In genomic region chr7:76575919-76576657, GRCh38 we compare ENCODE assay signal across 9 cellular contexts. TPM values are rescaled to one million over a fixed set of nuclear protein-coding genes. Genes with fewer than 3 reads are reported as not detected.
DNase-seq lines count a peak whose midpoint lies in the region; ATAC-seq, FAIRE-seq and TF ChIP-seq lines count a peak whose summit lies in the region.
"Not testable (repeated sequence)": the region's sequence is repeated elsewhere in the genome, so short reads cannot be mapped to it uniquely, and the experiment has no call there.
"Had no signal": no experiment of that assay in that cellular context is flagged by ENCODE, and none has a peak within 500 bp of the region (broad histone marks: within the 10 kb centered on the region; RNA-seq: fewer than 3 reads in every experiment).

No MANE protein-coding gene starts in this region.

- H3K9me2 ChIP-seq in GM23338 (ENCODE audit: insufficient read depth), result not testable (repeated sequence)

- not testable (repeated sequence) for H3F3A ChIP-seq in GM23338 (replicated peaks; ENCODE audit: low read depth)

- TF ChIP-seq EP300 in ovary (IDR thresholded peaks at IDR 0.05), result not testable (repeated sequence)

- H3K27me3 Mint-ChIP-seq in CD14-positive monocyte (ENCODE audit: low read depth in 3 of 3); GM23338 (ENCODE audit: insufficient read depth, low read depth, poor library complexity): not testable (repeated sequence)

- H3K4me2 ChIP-seq in GM23338, result not testable (repeated sequence)

- H3K9me3 ChIP-seq in adrenal gland (replicated peaks in 1 of 3); left lung; ovary: not testable (repeated sequence)

- H3K4me1 ChIP-seq in GM23338 (ENCODE audit: insufficient read depth); left lung; ovary (ENCODE audit: insufficient read depth): not testable (repeated sequence)
- peaks cover 0 to 20% of the 10 kb centered on the region in 2 donors for H3K4me1 ChIP-seq in adrenal gland (replicated peaks in 1 of 2)

- not testable (repeated sequence) for H3K27me3 ChIP-seq in GM23338 (ENCODE audit: insufficient read depth); adrenal gland; bronchial epithelial cell (ENCODE audit: control insufficient read depth, insufficient read depth, low read length); left lung; ovary

- not testable (repeated sequence) for H3K4me1 Mint-ChIP-seq in CD14-positive monocyte, GM23338

- intact Hi-C loops in CD14-positive monocyte (cut with micrococcal nuclease); adrenal gland (cut with DNase I); left lung (cut with DNase I); ovary (cut with DNase I): not testable (repeated sequence)

- H3K27ac Mint-ChIP-seq in CD14-positive monocyte (peak overlapping the region in 4 of 7 donors; percentile 6 to 70 (median 49)), GM23338 (peak overlapping the region; percentile 78)

- not testable (repeated sequence) for H3K4me3 ChIP-seq in GM23338; adrenal gland; bronchial epithelial cell (ENCODE audit: low read depth, low read length); epithelial cell of esophagus (ENCODE audit: low read length); left lung; ovary

- ATAC-seq in GM23338 (peak; percentile 63), left lung (peak; percentile 45)

- peak overlapping the region; percentile 69; the same call in 1 of the 2 replicates for H3K27ac ChIP-seq in GM23338 (ENCODE audit: low read depth)
- H3K27ac ChIP-seq in adrenal gland, result peak overlapping the region in 2 of 5 donors; percentile 4 to 21
- H3K27ac ChIP-seq in left lung, result peak overlapping the region in 1 of 2 donors; percentile 0
- not testable (repeated sequence) for H3K27ac ChIP-seq in ovary

- not testable (repeated sequence) for H2AFZ ChIP-seq in GM23338

- H4K20me1 ChIP-seq in GM23338 (replicated peaks; ENCODE audit: insufficient read depth), result not testable (repeated sequence)

- H3K9me3 Mint-ChIP-seq in CD14-positive monocyte, GM23338: not testable (repeated sequence)

- not testable (repeated sequence) for DNase-seq in CD14-positive monocyte (ENCODE audit: low spot score); left lung
- DNase-seq in GM23338 (ENCODE audit: low spot score) (peak; percentile 3), NCI-H69 (lab: John Stamatoyannopoulos, UW) (peak; percentile 81), adrenal gland (peak; percentile 34 to 71 (median 46)), bronchial epithelial cell (ENCODE audit: low read depth) (peak; percentile 37), epithelial cell of esophagus (ENCODE audit: low read depth) (peak; percentile 45), ovary (peak; percentile 35 to 48 (median 45))

- H3K36me3 Mint-ChIP-seq in CD14-positive monocyte; GM23338 (ENCODE audit: low read depth): not testable (repeated sequence)

- not testable (repeated sequence) for H3K4me3 Mint-ChIP-seq in CD14-positive monocyte, GM23338

- H3K79me2 ChIP-seq in GM23338 (replicated peaks; ENCODE audit: insufficient read depth), result not testable (repeated sequence)

- TF ChIP-seq CTCF in CD14-positive monocyte (IDR thresholded peaks at IDR 0.05); GM23338 (conservative IDR thresholded peaks at IDR 0.05; ENCODE audit: low read depth in 2 of 2); adrenal gland (IDR thresholded peaks at IDR 0.05); bronchial epithelial cell (IDR thresholded peaks at IDR 0.05; ENCODE audit: insufficient read depth, low read length, severe bottlenecking); epithelial cell of esophagus (IDR thresholded peaks at IDR 0.05; ENCODE audit: insufficient read depth, low read depth, low read length, missing control alignments); left lung (IDR thresholded peaks at IDR 0.05); ovary (IDR thresholded peaks at IDR 0.05): not testable (repeated sequence)

- 22 to 26% (median 24%) methylated on average over 3 of the region's 3 CpGs for WGBS in adrenal gland, 4 donors
- WGBS in ovary, 3 donors, result 16 to 20% (median 17%) methylated on average over 3 of the region's 3 CpGs

- FAIRE-seq in bronchial epithelial cell (lab: Jason Lieb, UNC), result not testable (repeated sequence)

- H3K36me3 ChIP-seq in GM23338 (ENCODE audit: insufficient read depth); adrenal gland (replicated peaks in 1 of 2); bronchial epithelial cell (ENCODE audit: control insufficient read depth, insufficient read depth, low read length); left lung; ovary: not testable (repeated sequence)

- not testable (repeated sequence) for TF ChIP-seq POLR2A in adrenal gland (IDR thresholded peaks at IDR 0.05); ovary (IDR thresholded peaks at IDR 0.05)

RNA-seq across cellular contexts. Expression of gene SPDYE16, which starts 33.0 kb away (rescaled TPM):
- not detected for polyA plus RNA-seq in CD14-positive monocyte
- not detected in 2 replicates for total RNA-seq in GM23338 (2014; rRNA removed; shearing (Covaris generic))
- 0.55 and 1.1 TPM in 2 replicates for polyA plus RNA-seq in GM23338 (2016; fragmentation: Nextera tagmentation; extraction: Ambion mirVana)
- total RNA-seq in adrenal gland, result 1 to 10 TPM in 1 of 8 donors, under 1 TPM in 4, not detected in 3; 0.18 to 2.9 (median 0.57) TPM
- polyA plus RNA-seq in adrenal gland, result under 1 TPM; 0.16 to 0.40 (median 0.22) TPM
- total RNA-seq in bronchial epithelial cell, result not detected in 2 replicates
- total RNA-seq in left lung, result under 1 TPM in 1 of 2 donors, not detected in 1; 0.26 TPM
- total RNA-seq in ovary, result 1 to 10 TPM in 2 of 7 donors, under 1 TPM in 5; 0.11 to 1.7 (median 0.62) TPM
- under 1 TPM; 0.15 to 0.71 TPM for polyA plus RNA-seq in ovary
- total RNA-seq: A172 had no signal

RNA-seq across cellular contexts. Expression of gene POMZP3, which starts 51.0 kb away (rescaled TPM):
- polyA plus RNA-seq in CD14-positive monocyte (1 to 10 TPM; 1.1 to 2.2 TPM), GM23338 (2016; fragmentation: Nextera tagmentation; extraction: Ambion mirVana) (6.8 and 8.7 TPM in 2 replicates), adrenal gland (10 to 100 TPM in 2 of 3 donors, 1 to 10 TPM in 1; 9.6 to 15.6 (median 14.0) TPM), ovary (10 to 100 TPM; 10.2 to 15.3 TPM)
- 3.3 and 9.1 TPM in 2 replicates for total RNA-seq in GM23338 (2014; rRNA removed; shearing (Covaris generic))
- total RNA-seq in adrenal gland (10 to 100 TPM in 4 of 8 donors, 1 to 10 TPM in 4; 2.1 to 24.8 (median 9.9) TPM), bronchial epithelial cell (2.2 and 2.6 TPM in 2 replicates), left lung (10 to 100 TPM; 17.5 to 20.9 TPM), ovary (10 to 100 TPM in 4 of 7 donors, 1 to 10 TPM in 3; 5.2 to 36.2 (median 16.9) TPM)
